In the genomic region with DNA sequence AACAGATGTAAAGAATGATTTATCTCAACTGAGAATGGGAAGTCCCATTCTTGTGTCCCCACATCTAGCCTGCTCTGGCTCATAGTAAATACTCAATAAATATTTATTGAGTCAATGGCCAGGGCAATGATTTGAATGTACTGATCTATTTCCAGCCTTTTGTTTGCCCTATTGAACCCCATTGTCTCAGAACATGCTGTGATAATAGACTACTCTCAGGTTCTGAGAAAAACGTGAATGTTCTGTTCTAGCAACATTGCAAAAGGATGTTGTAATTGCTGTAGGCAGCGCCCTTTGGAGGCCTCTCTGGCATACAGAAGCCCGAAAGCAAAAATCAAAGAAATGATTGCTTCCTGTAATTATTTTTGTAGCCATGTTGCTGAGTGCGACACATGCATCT, we compare ENCODE assay signal across 18 cellular contexts.
DNase-seq lines count a peak whose midpoint lies in the region; ATAC-seq, FAIRE-seq and TF ChIP-seq lines count a peak whose summit lies in the region.
"Had no signal": no experiment of that assay in that cellular context is flagged by ENCODE, and none has a peak within 500 bp of the region (broad histone marks: within the 10 kb centered on the region; RNA-seq: fewer than 3 reads in every experiment).

No MANE protein-coding gene starts in this region.

- H3K4me3 ChIP-seq in liver (ENCODE audit: low read depth in 1 of 3, low read length in 3 of 3) (no peak overlapping the region), HepG2 (replicated peaks in 1 of 3; ENCODE audit: insufficient read depth in 1 of 3, low read depth in 2 of 3, low read length in 3 of 3) (no peak overlapping the region), epithelial cell of esophagus (ENCODE audit: low read length) (no peak overlapping the region)
- H3K4me3 ChIP-seq: SJCRH30 had no signal

- no peak for FAIRE-seq in HepG2 (lab: Jason Lieb, UNC)
- FAIRE-seq: G401.6, GM12892, H54 had no signal

- no TSS peak for BruUV-seq in HepG2 (replicated peaks; lab: Mats Ljungman, UMichigan)

- WGBS in liver, result 59% methylated on average over 4 of the region's 4 CpGs
- WGBS in HepG2 (ENCODE audit: low lambda C conversion rate), result 22% methylated on average over 4 of the region's 4 CpGs

- no peaks in the 10 kb centered on the region for H3K79me2 ChIP-seq in HepG2 (ENCODE audit: insufficient read depth, low read length)

- TF ChIP-seq CTCF in liver (IDR thresholded peaks at IDR 0.05; ENCODE audit: low read depth, low read length, missing input control) (no peak), HepG2 (CRISPR knock-in tag; IDR thresholded peaks at IDR 0.05) (no peak), epithelial cell of esophagus (IDR thresholded peaks at IDR 0.05; ENCODE audit: insufficient read depth, low read depth, low read length, missing control alignments) (no peak)

- ATAC-seq in HepG2 (no peak), GM19397 (IDR thresholded peaks at IDR 0.05; ENCODE audit: unreplicated experiment) (no peak), GM19035 (IDR thresholded peaks at IDR 0.05; ENCODE audit: unreplicated experiment) (no peak), HG03095 (IDR thresholded peaks at IDR 0.05; ENCODE audit: unreplicated experiment) (no peak), HG03196 (IDR thresholded peaks at IDR 0.05; ENCODE audit: unreplicated experiment) (no peak)

- DNase-seq in HepG2 (ENCODE audit: low spot score) (no peak), NOMO-1 treated with dmso at 0.1 percent for 144 hours (lab: John Stamatoyannopoulos, UW; ENCODE audit: unreplicated experiment) (peak; percentile 38), epithelial cell of esophagus (ENCODE audit: low read depth) (peak; percentile 36)
- DNase-seq: Caco-2, DMS79 treated with DMSO at 0.1 percent for 48 hours, Kasumi-1, NCI-H1436, NCI-H2107, RPMI8226, SJCRH30 had no signal

- H3K36me3 ChIP-seq in liver (ENCODE audit: control insufficient read depth in 4 of 4, insufficient read depth in 3 of 4, low read depth in 1 of 4, low read length in 3 of 4) (no peaks in the 10 kb centered on the region), HepG2 (replicated peaks in 1 of 2; ENCODE audit: control insufficient read depth in 1 of 2, insufficient read depth in 2 of 2, low read length in 2 of 2) (no peaks in the 10 kb centered on the region)
- H3K36me3 ChIP-seq: SJCRH30 had no signal

- H3K4me1 ChIP-seq in liver (ENCODE audit: control insufficient read depth in 4 of 4, insufficient read depth in 4 of 4, low read length in 3 of 4) (no peaks in the 10 kb centered on the region), HepG2 (ENCODE audit: insufficient read depth, low read length) (peaks cover 10% of the 10 kb centered on the region; the same call in 1 of the 2 replicates)

- in situ Hi-C loops in HepG2 (cut with HindIII; ENCODE audit: extremely low pct_ligation_motif_present, low pct_unique_long_range_greater_than_20kb), result no loop called here

- H3K9me3 ChIP-seq in liver (ENCODE audit: control insufficient read depth in 4 of 4, low read length in 3 of 4), result no peaks in the 10 kb centered on the region
- H3K9me3 ChIP-seq in HepG2 (ENCODE audit: low read length), result no peaks in the 10 kb centered on the region
- H3K9me3 ChIP-seq: Caco-2, SJCRH30 had no signal

- H3K27ac ChIP-seq in liver (ENCODE audit: low read depth in 1 of 2, low read length in 2 of 2) (no peak overlapping the region), HepG2 (ENCODE audit: extremely low read length, insufficient read depth, low read length) (no peak overlapping the region)
- H3K27ac ChIP-seq: SJCRH30 had no signal

- H2AFZ ChIP-seq in HepG2 (ENCODE audit: low read length), result no peak overlapping the region

- H3K4me2 ChIP-seq in HepG2 (ENCODE audit: low read depth, low read length), result no peak overlapping the region

- TF ChIP-seq EP300 in HepG2 (IDR thresholded peaks at IDR 0.05; ENCODE audit: low read depth in 2 of 2, low read length in 2 of 2), result no peak
- TF ChIP-seq EP300 in HepG2 (CRISPR knock-in tag; IDR thresholded peaks at IDR 0.05; ENCODE audit: borderline replicate concordance), result no peak

- H3K27me3 ChIP-seq in liver (ENCODE audit: control insufficient read depth in 4 of 4, insufficient read depth in 4 of 4, low read length in 3 of 4) (peaks cover 0 to 6% (median 0%) of the 10 kb centered on the region in 4 donors), HepG2 (ENCODE audit: control insufficient read depth in 1 of 2, insufficient read depth in 2 of 2, low read length in 2 of 2) (no peaks in the 10 kb centered on the region; a peak in 1 of 5 replicates)
- H3K27me3 ChIP-seq: SJCRH30 had no signal

- H3K9ac ChIP-seq in liver (ENCODE audit: low read depth in 1 of 2, low read length in 2 of 2), result no peak overlapping the region
- H3K9ac ChIP-seq in HepG2 (ENCODE audit: insufficient read depth, low read depth, low read length), result no peak overlapping the region

- intact Hi-C loops in HepG2 (cut with micrococcal nuclease; ENCODE audit: unreplicated experiment), result no loop called here

- no peak for TF ChIP-seq POLR2A in HepG2 (IDR thresholded peaks at IDR 0.05; ENCODE audit: insufficient read depth in 1 of 2, low read depth in 2 of 2, low read length in 2 of 2)

- CTCF ChIA-PET in HepG2 (lab: Yijun Ruan, JAX; ENCODE audit: low intra/inter-chr PET ratio, low total read pairs), result no interaction called here

- H4K20me1 ChIP-seq in HepG2 (ENCODE audit: insufficient read depth, low read length), result no peaks in the 10 kb centered on the region

- POLR2A ChIA-PET in HepG2 (lab: Yijun Ruan, JAX), result no interaction called here

- TF ChIP-seq RAD21 in liver (IDR thresholded peaks at IDR 0.05) (no peak), HepG2 (CRISPR knock-in tag; IDR thresholded peaks at IDR 0.05) (no peak)

TF ChIP-seq in liver, 16 proteins besides CTCF, POLR2A, EP300 and RAD21:
- TF ChIP-seq FOXA2 (IDR thresholded peaks at IDR 0.05), result no peak
- no peak for TF ChIP-seq NR2F2 (IDR thresholded peaks at IDR 0.05)
- TF ChIP-seq RXRA (IDR thresholded peaks at IDR 0.05), result no peak
- TF ChIP-seq HNF4A (conservative IDR thresholded peaks at IDR 0.05), result peak in 1 of 2 donors; percentile 53
- TF ChIP-seq SP1 (IDR thresholded peaks at IDR 0.05), result peak; percentile 30
- no peak for TF ChIP-seq TAF1 (conservative IDR thresholded peaks at IDR 0.05)
TF ChIP-seq in liver: peak in this region for 2.

TF ChIP-seq in HepG2, 621 proteins besides CTCF, POLR2A, EP300 and RAD21:
- TF ChIP-seq, protein P1, sequence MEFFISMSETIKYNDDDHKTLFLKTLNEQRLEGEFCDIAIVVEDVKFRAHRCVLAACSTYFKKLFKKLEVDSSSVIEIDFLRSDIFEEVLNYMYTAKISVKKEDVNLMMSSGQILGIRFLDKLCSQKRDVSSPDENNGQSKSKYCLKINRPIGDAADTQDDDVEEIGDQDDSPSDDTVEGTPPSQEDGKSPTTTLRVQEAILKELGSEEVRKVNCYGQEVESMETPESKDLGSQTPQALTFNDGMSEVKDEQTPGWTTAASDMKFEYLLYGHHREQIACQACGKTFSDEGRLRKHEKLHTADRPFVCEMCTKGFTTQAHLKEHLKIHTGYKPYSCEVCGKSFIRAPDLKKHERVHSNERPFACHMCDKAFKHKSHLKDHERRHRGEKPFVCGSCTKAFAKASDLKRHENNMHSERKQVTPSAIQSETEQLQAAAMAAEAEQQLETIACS (CRISPR knock-in tag; IDR thresholded peaks at IDR 0.05), result no peak
- TF ChIP-seq HIVEP1 (CRISPR knock-in tag; IDR thresholded peaks at IDR 0.05), result no peak
- TF ChIP-seq RNF219 (CRISPR knock-in tag; IDR thresholded peaks at IDR 0.05), result no peak
- no peak for TF ChIP-seq ZNF224 (CRISPR knock-in tag; IDR thresholded peaks at IDR 0.05)
- no peak for TF ChIP-seq SRY (CRISPR knock-in tag; IDR thresholded peaks at IDR 0.05)
- no peak for TF ChIP-seq ZNF143 (CRISPR knock-in tag; IDR thresholded peaks at IDR 0.05)
- no peak for TF ChIP-seq FOXO1 (CRISPR knock-in tag; IDR thresholded peaks at IDR 0.05)
